25 cellular contexts compared by ENCODE assay signal in the genomic region with DNA sequence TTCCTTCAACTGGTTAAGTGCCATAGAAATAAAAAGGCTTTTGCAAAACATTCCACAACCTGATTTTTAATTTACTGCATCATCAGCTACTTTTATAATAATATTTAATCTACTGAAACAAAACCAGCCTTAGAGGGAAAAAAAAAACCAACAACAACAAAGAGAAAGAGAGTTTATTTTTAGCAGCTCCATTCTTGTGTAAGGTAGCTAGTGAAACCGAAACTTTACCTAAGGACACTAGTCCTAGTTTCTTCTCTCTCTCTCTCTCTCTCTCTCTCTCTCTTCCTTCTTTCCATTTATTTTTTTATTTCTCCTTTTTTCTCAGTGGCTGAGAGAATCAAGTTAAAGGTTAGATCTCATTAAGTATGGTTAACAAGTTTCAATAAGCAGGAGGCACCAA.
"Had no signal": no experiment of that assay in that cellular context is flagged by ENCODE, and none has a peak within 500 bp of the region (broad histone marks: within the 10 kb centered on the region; RNA-seq: fewer than 3 reads in every experiment).

No MANE protein-coding gene starts in this region.

- FAIRE-seq: endothelial cell of umbilical vein, keratinocyte, urothelium cell line had no signal

- H3K4me3 ChIP-seq: coronary artery, esophagus muscularis mucosa, lower lobe of right lung, prostate gland, right atrium auricular region, skin epidermis, spleen, thoracic aorta, tibial nerve, upper lobe of left lung had no signal

- H3K27ac Mint-ChIP-seq: naive thymus-derived CD8-positive, alpha-beta T cell; nephron progenitor cell; stimulated activated memory B cell treated with anti-CD40 and anti-IgM and Interleukin-4, amounts not matched to agents 10 μg/mL and 1 μg/mL and 100 μg/mL, for 72 hours had no signal

- H3K4me1 ChIP-seq: esophagus muscularis mucosa, foreskin keratinocyte, lower lobe of right lung, prostate gland, right atrium auricular region, spleen, tibial nerve, upper lobe of left lung had no signal

- DNase-seq: dermis blood vessel endothelial cell; effector memory CD4-positive, alpha-beta T cell; foreskin keratinocyte; left ventricle myocardium superior; lower lobe of right lung; naive thymus-derived CD8-positive, alpha-beta T cell; nephron progenitor cell; nucleus accumbens; spleen; stimulated activated CD4-positive, alpha-beta T cell treated with anti-CD3 and anti-CD28 coated beads, Interleukin-4, amount 100 ng/mL, for 4 hours; stimulated activated naive CD8-positive, alpha-beta T cell treated with anti-CD3 and anti-CD28 coated beads, Interleukin-15, Interleukin-2, amounts not matched to agents 100 U/mL and 50 U/mL, for 24 hours; substantia nigra; upper lobe of left lung had no signal

- H3K27me3 ChIP-seq: right atrium auricular region, upper lobe of left lung had no signal

- H3K27ac ChIP-seq: coronary artery, esophagus muscularis mucosa, foreskin keratinocyte, lower lobe of right lung, prostate gland, right atrium auricular region, spleen, thoracic aorta, tibial nerve, upper lobe of left lung had no signal

- H3K4me3 Mint-ChIP-seq: naive thymus-derived CD8-positive, alpha-beta T cell; nephron progenitor cell; stimulated activated memory B cell treated with anti-CD40 and anti-IgM and Interleukin-4, amounts not matched to agents 10 μg/mL and 1 μg/mL and 100 μg/mL, for 72 hours had no signal

- H3K36me3 Mint-ChIP-seq: naive thymus-derived CD8-positive, alpha-beta T cell; stimulated activated memory B cell treated with anti-CD40 and anti-IgM and Interleukin-4, amounts not matched to agents 10 μg/mL and 1 μg/mL and 100 μg/mL, for 72 hours had no signal

- H3K9me3 ChIP-seq: esophagus muscularis mucosa, lower lobe of right lung, prostate gland, right atrium auricular region, spleen, thoracic aorta, tibial nerve, upper lobe of left lung had no signal

- H3K36me3 ChIP-seq: esophagus muscularis mucosa, lower lobe of right lung, prostate gland, right atrium auricular region, spleen, thoracic aorta, tibial nerve, upper lobe of left lung had no signal

- H3K4me1 Mint-ChIP-seq: naive thymus-derived CD8-positive, alpha-beta T cell; nephron progenitor cell had no signal

- ATAC-seq: foreskin keratinocyte; left ventricle myocardium superior; lower lobe of right lung; naive thymus-derived CD8-positive, alpha-beta T cell; sciatic nerve; stimulated activated memory B cell treated with anti-CD40 and anti-IgM and Interleukin-4, amounts not matched to agents 10 μg/mL and 1 μg/mL and 100 μg/mL, for 72 hours; stimulated activated naive CD8-positive, alpha-beta T cell treated with anti-CD3 and anti-CD28 coated beads, Interleukin-15, Interleukin-2, amounts not matched to agents 100 U/mL and 50 U/mL, for 24 hours had no signal

- H3K9me3 Mint-ChIP-seq: naive thymus-derived CD8-positive, alpha-beta T cell; nephron progenitor cell; stimulated activated memory B cell treated with anti-CD40 and anti-IgM and Interleukin-4, amounts not matched to agents 10 μg/mL and 1 μg/mL and 100 μg/mL, for 72 hours had no signal
